Comparison of ENCODE assay signal across 28 cellular contexts in genomic region chr20:36401336-36401735, GRCh38.
"Had no signal": no experiment of that assay in that cellular context is flagged by ENCODE, and none has a peak within 500 bp of the region (broad histone marks: within the 10 kb centered on the region; RNA-seq: fewer than 3 reads in every experiment).

No MANE protein-coding gene starts in this region.

- H3K27ac ChIP-seq: coronary artery, esophagus muscularis mucosa, foreskin keratinocyte, gastroesophageal sphincter, heart right ventricle, neural progenitor cell, prostate gland, right atrium auricular region, stomach, thyroid gland had no signal

- H3K9me3 ChIP-seq: prostate gland, thyroid gland had no signal

- H3K4me3 ChIP-seq: coronary artery, esophagus muscularis mucosa, gastroesophageal sphincter, heart right ventricle, lung, neural progenitor cell, prostate gland, right atrium auricular region, smooth muscle cell, stomach, thyroid gland had no signal

- H3K9ac ChIP-seq: neural progenitor cell had no signal

- H3K36me3 ChIP-seq: esophagus muscularis mucosa, gastroesophageal sphincter, heart right ventricle, neural progenitor cell, prostate gland, right atrium auricular region, stomach, thyroid gland had no signal

- H3K4me1 ChIP-seq: esophagus muscularis mucosa, foreskin keratinocyte, gastroesophageal sphincter, neural progenitor cell, prostate gland, right atrium auricular region, stomach, thyroid gland had no signal

- ATAC-seq: foreskin keratinocyte; gastroesophageal sphincter; heart right ventricle; left colon; left ventricle myocardium superior; naive thymus-derived CD4-positive, alpha-beta T cell; sciatic nerve had no signal

- DNase-seq: dermis blood vessel endothelial cell; effector memory CD4-positive, alpha-beta T cell; foreskin keratinocyte; glutamatergic neuron; heart right ventricle; immature natural killer cell; kidney glomerular epithelial cell; left colon; left ventricle myocardium superior; mesenchymal stem cell; midbrain; naive thymus-derived CD4-positive, alpha-beta T cell; stimulated activated CD4-positive, alpha-beta T cell treated with anti-CD3 and anti-CD28 coated beads, Interleukin-12 subunit alpha, Interleukin-12 subunit beta, amount 100 ng/mL, for 4 hours; stimulated activated CD4-positive, alpha-beta T cell treated with anti-CD3 and anti-CD28 coated beads, Interleukin-1b, Interleukin-23, amount 100 ng/mL, for 48 hours; stimulated activated CD4-positive, alpha-beta T cell treated with anti-CD3 and anti-CD28 coated beads, Interleukin-4, amount 100 ng/mL, for 1 hour; stimulated activated CD8-positive, alpha-beta memory T cell treated with anti-CD3 and anti-CD28 coated beads, Interleukin-4, amount 100 ng/mL, for 48 hours; stimulated activated naive CD4-positive, alpha-beta T cell treated with Interleukin-2 at 50 U/mL for 16 hours; stomach; thyroid gland had no signal

- H3K27me3 ChIP-seq: neural progenitor cell, right atrium auricular region, thyroid gland had no signal

- H2AFZ ChIP-seq: neural progenitor cell had no signal

- H3K4me2 ChIP-seq: neural progenitor cell, smooth muscle cell had no signal
